In genomic region chr17:58158181-58158580, GRCh38 we compare ENCODE assay signal across 21 cellular contexts. TPM values are rescaled to one million over a fixed set of nuclear protein-coding genes. Genes with fewer than 3 reads are reported as not detected.
"Had no signal": no experiment of that assay in that cellular context is flagged by ENCODE, and none has a peak within 500 bp of the region (broad histone marks: within the 10 kb centered on the region; RNA-seq: fewer than 3 reads in every experiment).

No MANE protein-coding gene starts in this region.

- H3K27ac ChIP-seq: SJSA1 had no signal

- DNase-seq: KBM-7, MV-4-11, NCI-H1092, NCI-H1436, NCI-H187, NCI-H2029, NCI-H2081 treated with DMSO at 0.1 percent for 48 hours, NCI-H2171, NCI-H226, NCI-H446, NCI-H510A, NCI-H524 treated with DMSO at 0.1 percent for 48 hours, NCI-H69, NCI-H774, Right ventricle myocardium superior, RPMI8226, SIG-M5 had no signal

RNA-seq across cellular contexts. Expression of gene OR4D2, which starts 8.6 kb away (rescaled TPM):
- total RNA-seq: HT1080, LHCN-M2, MCF 10A, Right ventricle myocardium superior, SJSA1 had no signal

RNA-seq across cellular contexts. Expression of gene OR4D1, which starts 10.0 kb away (rescaled TPM):
- total RNA-seq: HT1080, LHCN-M2, MCF 10A, Right ventricle myocardium superior had no signal

RNA-seq across cellular contexts. Expression of gene EPX, which starts 34.3 kb away (rescaled TPM):
- total RNA-seq: LHCN-M2, MCF 10A, Right ventricle myocardium superior, SJSA1 had no signal
